ENCODE assay signal across 10 cellular contexts in genomic region chr7:13282377-13282980, GRCh38.
DNase-seq lines count a peak whose midpoint lies in the region; ATAC-seq and TF ChIP-seq lines count a peak whose summit lies in the region.
"Had no signal": no experiment of that assay in that cellular context is flagged by ENCODE, and none has a peak within 500 bp of the region (broad histone marks: within the 10 kb centered on the region; RNA-seq: fewer than 3 reads in every experiment).

No MANE protein-coding gene starts in this region.

- H3K9me3 ChIP-seq in heart right ventricle (no peaks in the 10 kb centered on the region), fibroblast of lung (ENCODE audit: control insufficient read depth, insufficient read depth, low read depth, low read length) (no peaks in the 10 kb centered on the region), upper lobe of right lung (no peaks in the 10 kb centered on the region)
- H3K9me3 ChIP-seq: SJSA1 had no signal

- H2AFZ ChIP-seq in fibroblast of lung (ENCODE audit: low read length) = no peak overlapping the region

- no peak for ATAC-seq in heart right ventricle
- ATAC-seq in upper lobe of right lung = no peak
- no peak for ATAC-seq in HG03139 (IDR thresholded peaks at IDR 0.05; ENCODE audit: unreplicated experiment)

- intact Hi-C loops in heart right ventricle (cut with DNase I) (loop anchor here in 9 of 10 donors (5.0 to 10.0 kb wide), 7 partner anchors 445 to 1412 kb away; no protein-coding TSS in a partner anchor), cardiac septum (cut with DNase I) (no loop called here), upper lobe of right lung (cut with DNase I) (loop anchor here (10.0 kb wide), 1 partner anchor 1172 kb away; no protein-coding TSS in a partner anchor)

- 73 to 74% methylated on average over 3 of the region's 3 CpGs for WGBS in heart right ventricle, 2 donors

- no peak overlapping the region for H3K4me2 ChIP-seq in fibroblast of lung (ENCODE audit: extremely low read depth, insufficient read depth, low read length)

- H4K20me1 ChIP-seq in fibroblast of lung (ENCODE audit: control insufficient read depth, extremely low read depth, insufficient read depth, low read length) = no peaks in the 10 kb centered on the region

- no peaks in the 10 kb centered on the region for H3K79me2 ChIP-seq in fibroblast of lung (ENCODE audit: control insufficient read depth, insufficient read depth, low read length)

- H3K27me3 ChIP-seq in heart right ventricle (no peaks in the 10 kb centered on the region), fibroblast of lung (ENCODE audit: control insufficient read depth, insufficient read depth, low read length) (no peaks in the 10 kb centered on the region), upper lobe of right lung (no peaks in the 10 kb centered on the region)
- H3K27me3 ChIP-seq: SJSA1 had no signal

- H3K4me1 ChIP-seq in heart right ventricle (no peaks in the 10 kb centered on the region), fibroblast of lung (ENCODE audit: control insufficient read depth, extremely low read depth, insufficient read depth, low read length) (no peaks in the 10 kb centered on the region), upper lobe of right lung (no peaks in the 10 kb centered on the region)
- H3K4me1 ChIP-seq: SJSA1 had no signal

- H3K36me3 ChIP-seq in heart right ventricle (no peaks in the 10 kb centered on the region), fibroblast of lung (ENCODE audit: control insufficient read depth, insufficient read depth, low read length) (no peaks in the 10 kb centered on the region), upper lobe of right lung (no peaks in the 10 kb centered on the region)
- H3K36me3 ChIP-seq: SJSA1 had no signal

- TF ChIP-seq CTCF in heart right ventricle (IDR thresholded peaks at IDR 0.05) = peak in 7 of 9 donors; percentile 17 to 44 (median 35)
- TF ChIP-seq CTCF in fibroblast of lung (conservative IDR thresholded peaks at IDR 0.05 in 1 of 2, IDR thresholded peaks at IDR 0.05 in 1 of 2; ENCODE audit: low read depth in 1 of 2, low read length in 2 of 2) = peak; percentile 42 to 66
- peak; percentile 48 for TF ChIP-seq CTCF in upper lobe of right lung (IDR thresholded peaks at IDR 0.05)

- H3K9ac ChIP-seq in fibroblast of lung (ENCODE audit: insufficient read depth, low read length) = no peak overlapping the region

- no peak overlapping the region for H3K27ac ChIP-seq in heart right ventricle
- no peak overlapping the region for H3K27ac ChIP-seq in fibroblast of lung (ENCODE audit: insufficient read depth, low read length)
- H3K27ac ChIP-seq in upper lobe of right lung = no peak overlapping the region
- H3K27ac ChIP-seq: SJSA1 had no signal

- DNase-seq in heart right ventricle (no peak), cardiac septum (ENCODE audit: low spot score) (no peak), OCI-M1 (lab: John Stamatoyannopoulos, UW) (peak; percentile 46), fibroblast of lung (ENCODE audit: low read depth in 2 of 2) (peak; percentile 36 to 76), upper lobe of right lung (no peak), HUDEP-2 (lab: John Stamatoyannopoulos, UW; ENCODE audit: unreplicated experiment in 76 of 76) (no peak)
- DNase-seq in NK-92 treated with Interleukin-12 subunit alpha and Interleukin-12 subunit beta, amount 100 ng/mL, for 24 hours (lab: John Stamatoyannopoulos, UW) = no peak
- DNase-seq: GDM1 had no signal

- H3K4me3 ChIP-seq in heart right ventricle (no peak overlapping the region), fibroblast of lung (replicated peaks in 1 of 4; ENCODE audit: control extremely low read depth in 1 of 4, insufficient read depth in 1 of 4, low read depth in 3 of 4, low read length in 4 of 4) (no peak overlapping the region), upper lobe of right lung (no peak overlapping the region)
- H3K4me3 ChIP-seq: SJSA1 had no signal

Comparison
In these comparisons a context has a peak if more than half of its experiments do, and no peak if none do; other contexts are left out.
1. DNase-seq: peak in OCI-M1 (single experiment) and fibroblast of lung (2 of 2); none in heart right ventricle (0 of 2), cardiac septum (single experiment), upper lobe of right lung (single experiment), NK-92 treated with Interleukin-12 subunit alpha and Interleukin-12 subunit beta, amount 100 ng/mL, for 24 hours (single experiment) and HUDEP-2 (0 of 76).
2. Peak in every context shown above with its lines, with median percentiles within 50 percentile points of each other: CTCF ChIP-seq.